ENCODE assay signal across 8 cellular contexts in genomic region chr7:130732980-130733865, GRCh38. TPM values are rescaled to one million over a fixed set of nuclear protein-coding genes. Genes with fewer than 3 reads are reported as not detected.
DNase-seq lines count a peak whose midpoint lies in the region; ATAC-seq and TF ChIP-seq lines count a peak whose summit lies in the region.

No MANE protein-coding gene starts in this region.

- CTCF ChIA-PET in HEK293T (lab: Yijun Ruan, JAX) (no interaction called here), T-cell (lab: Charles Lee) (no interaction called here)
- CTCF ChIA-PET in naive thymus-derived CD4-positive, alpha-beta T cell (lab: Charles Lee), result interaction anchor here (0.7 to 0.8 kb wide), 2 partner anchors 9 to 1299 kb away, joined by 3 read pairs; partner anchors contain the start of gene STRIP2

- H3K9me3 ChIP-seq in BE2C, result no peaks in the 10 kb centered on the region; the same call in 1 of the 2 replicates
- peaks cover 0 to 21% (median 10%) of the 10 kb centered on the region in 3 experiments for H3K9me3 ChIP-seq in naive thymus-derived CD4-positive, alpha-beta T cell (ENCODE audit: control insufficient read depth in 2 of 3, low read length in 3 of 3)
- peaks cover 19% of the 10 kb centered on the region for H3K9me3 ChIP-seq in vagina

- H3K27me3 ChIP-seq in BE2C, result peaks cover 92% of the 10 kb centered on the region
- H3K27me3 ChIP-seq in naive thymus-derived CD4-positive, alpha-beta T cell (ENCODE audit: control insufficient read depth in 2 of 2, insufficient read depth in 2 of 2, low read length in 2 of 2), result peaks cover 30 to 51% of the 10 kb centered on the region in 2 donors
- H3K27me3 ChIP-seq in vagina, result no peaks in the 10 kb centered on the region

- H3K4me1 ChIP-seq in BE2C, result no peaks in the 10 kb centered on the region
- H3K4me1 ChIP-seq in naive thymus-derived CD4-positive, alpha-beta T cell (ENCODE audit: control insufficient read depth in 2 of 2, insufficient read depth in 2 of 2, low read length in 2 of 2), result peaks cover 0 to 4% of the 10 kb centered on the region in 2 donors
- no peaks in the 10 kb centered on the region for H3K4me1 ChIP-seq in vagina

- peak overlapping the region; percentile 64 to 80 (median 72) for H3K4me3 Mint-ChIP-seq in T-cell
- H3K4me3 Mint-ChIP-seq in dendritic cell treated with granulocyte-macrophage colony-stimulating factor and Interleukin-4, amounts not matched to agents 40 ng/mL and 50 ng/mL, for 4 days, result peak overlapping the region; percentile 63
- peak overlapping the region; percentile 55 to 83 (median 68) for H3K4me3 Mint-ChIP-seq in naive thymus-derived CD4-positive, alpha-beta T cell

- H3K27me3 Mint-ChIP-seq in T-cell, result peaks cover 71 to 86% of the 10 kb centered on the region in 2 donors
- peaks cover 70% of the 10 kb centered on the region for H3K27me3 Mint-ChIP-seq in dendritic cell treated with granulocyte-macrophage colony-stimulating factor and Interleukin-4, amounts not matched to agents 40 ng/mL and 50 ng/mL, for 4 days
- peaks cover 81 to 91% (median 84%) of the 10 kb centered on the region in 5 donors for H3K27me3 Mint-ChIP-seq in naive thymus-derived CD4-positive, alpha-beta T cell

- H3K9me3 Mint-ChIP-seq in T-cell, result no peaks in the 10 kb centered on the region
- peaks cover 16% of the 10 kb centered on the region for H3K9me3 Mint-ChIP-seq in dendritic cell treated with granulocyte-macrophage colony-stimulating factor and Interleukin-4, amounts not matched to agents 40 ng/mL and 50 ng/mL, for 4 days
- H3K9me3 Mint-ChIP-seq in naive thymus-derived CD4-positive, alpha-beta T cell, result peaks cover 0 to 62% (median 25%) of the 10 kb centered on the region in 11 donors

- POLR2A ChIA-PET in HEK293T (lab: Yijun Ruan, JAX) (no interaction called here), T-cell (lab: Charles Lee) (interaction anchor here in 1 of 2 donors (0.6 kb wide), 2 partner anchors 42 to 831 kb away, joined by 3 read pairs; no protein-coding TSS in a partner anchor)
- POLR2A ChIA-PET in naive thymus-derived CD4-positive, alpha-beta T cell (lab: Charles Lee), result no interaction called here

- no peaks in the 10 kb centered on the region for H3K36me3 Mint-ChIP-seq in T-cell
- H3K36me3 Mint-ChIP-seq in dendritic cell treated with granulocyte-macrophage colony-stimulating factor and Interleukin-4, amounts not matched to agents 40 ng/mL and 50 ng/mL, for 4 days (ENCODE audit: low read depth), result peaks cover 10% of the 10 kb centered on the region
- peaks cover 3 to 9% (median 4%) of the 10 kb centered on the region in 5 donors for H3K36me3 Mint-ChIP-seq in naive thymus-derived CD4-positive, alpha-beta T cell

- no peak overlapping the region for H3K27ac ChIP-seq in naive thymus-derived CD4-positive, alpha-beta T cell (ENCODE audit: low read depth, low read length)
- H3K27ac ChIP-seq in vagina, result no peak overlapping the region

- no peak for TF ChIP-seq CTCF in BE2C (IDR thresholded peaks at IDR 0.05; ENCODE audit: low read depth, low read length)
- TF ChIP-seq CTCF in vagina (IDR thresholded peaks at IDR 0.05), result no peak

- DNase-seq in BE2C (peak; percentile 46), HEK293T (ENCODE audit: extremely low spot score) (no peak), T-cell (peak in 8 of 34 experiments; percentile 6 to 28 (median 14)), vagina (ENCODE audit: extremely low spot score in 2 of 2) (no peak), G401 (ENCODE audit: low spot score) (no peak)
- DNase-seq in naive thymus-derived CD4-positive, alpha-beta T cell, result peak in 3 of 9 donors; percentile 2 to 26 (median 15)

- no peak for TF ChIP-seq POLR2A in vagina (IDR thresholded peaks at IDR 0.05)

- intact Hi-C loops in dendritic cell treated with granulocyte-macrophage colony-stimulating factor and Interleukin-4, amounts not matched to agents 40 ng/mL and 50 ng/mL, for 4 days (cut with micrococcal nuclease), result no loop called here
- intact Hi-C loops in naive thymus-derived CD4-positive, alpha-beta T cell (cut with micrococcal nuclease), result loop anchor here in 1 of 2 donors (5.0 kb wide), 1 partner anchor 66 kb away; the partner anchor contains the start of gene COPG2
- intact Hi-C loops in vagina (cut with DNase I), result no loop called here

- H3K27ac Mint-ChIP-seq in T-cell, result no peak overlapping the region
- no peak overlapping the region for H3K27ac Mint-ChIP-seq in dendritic cell treated with granulocyte-macrophage colony-stimulating factor and Interleukin-4, amounts not matched to agents 40 ng/mL and 50 ng/mL, for 4 days
- peak overlapping the region in 1 of 9 donors; percentile 9 for H3K27ac Mint-ChIP-seq in naive thymus-derived CD4-positive, alpha-beta T cell

- ATAC-seq in T-cell (replicated peaks in 1 of 4) (peak; percentile 67 to 72 (median 70)), HG02884 (IDR thresholded peaks at IDR 0.05; ENCODE audit: unreplicated experiment) (no peak)
- peak; percentile 70 for ATAC-seq in naive thymus-derived CD4-positive, alpha-beta T cell

- peak overlapping the region; percentile 16; the same call in 1 of the 2 replicates for H3K4me3 ChIP-seq in BE2C (ENCODE audit: low read depth, low read length)
- no peak overlapping the region for H3K4me3 ChIP-seq in naive thymus-derived CD4-positive, alpha-beta T cell (ENCODE audit: low read length)
- peak overlapping the region; percentile 41 to 44 for H3K4me3 ChIP-seq in vagina

- H3K4me1 Mint-ChIP-seq in T-cell, result peaks cover 7 to 13% (median 12%) of the 10 kb centered on the region in 3 donors
- H3K4me1 Mint-ChIP-seq in dendritic cell treated with granulocyte-macrophage colony-stimulating factor and Interleukin-4, amounts not matched to agents 40 ng/mL and 50 ng/mL, for 4 days (ENCODE audit: low read depth), result peaks cover 6% of the 10 kb centered on the region
- H3K4me1 Mint-ChIP-seq in naive thymus-derived CD4-positive, alpha-beta T cell, result peaks cover 0 to 9% (median 8%) of the 10 kb centered on the region in 7 donors

- in situ Hi-C loops in G401 (cut with HindIII; ENCODE audit: low sequenced_read_pairs), result no loop called here

- no peaks in the 10 kb centered on the region for H3K36me3 ChIP-seq in BE2C
- H3K36me3 ChIP-seq in naive thymus-derived CD4-positive, alpha-beta T cell (ENCODE audit: control insufficient read depth in 2 of 3, insufficient read depth in 3 of 3, low read length in 3 of 3), result peaks cover 0 to 4% (median 0%) of the 10 kb centered on the region in 3 experiments
- H3K36me3 ChIP-seq in vagina, result no peaks in the 10 kb centered on the region

TF ChIP-seq in HEK293T, 16 proteins besides CTCF, POLR2A, EP300 and RAD21:
- no peak for TF ChIP-seq SUZ12 (IDR thresholded peaks at IDR 0.05)
- TF ChIP-seq L3MBTL2 (conservative IDR thresholded peaks at IDR 0.05), result peak; percentile 63; the same call in 1 of the 2 replicates

RNA-seq across cellular contexts. Expression of gene KLF14, which starts 0.8 kb away (rescaled TPM):
- not detected for polyA plus RNA-seq in BE2C (2012; ENCODE audit: insufficient read depth, insufficient read length, low read depth)
- total RNA-seq in T-cell (not detected), vagina (not detected)
- under 1 TPM in 1 of 5 experiments, not detected in 4; 0.37 TPM for total RNA-seq in naive thymus-derived CD4-positive, alpha-beta T cell
- not detected for polyA plus RNA-seq in naive thymus-derived CD4-positive, alpha-beta T cell
- total RNA-seq in G401 (2014; rRNA removed; shearing (Covaris generic)), result not detected in 2 replicates

RNA-seq across cellular contexts. Expression of gene TSGA13, which starts 46.9 kb away (rescaled TPM):
- polyA plus RNA-seq in BE2C (2012; ENCODE audit: insufficient read depth, insufficient read length, low read depth), result not detected
- not detected for total RNA-seq in T-cell
- not detected for total RNA-seq in naive thymus-derived CD4-positive, alpha-beta T cell
- not detected for polyA plus RNA-seq in naive thymus-derived CD4-positive, alpha-beta T cell
- not detected for total RNA-seq in vagina
- not detected in 2 replicates for total RNA-seq in G401 (2014; rRNA removed; shearing (Covaris generic))
